Comparison of ENCODE assay signal across 8 cellular contexts in genomic region chr7:5424689-5425506, GRCh38. TPM values are rescaled to one million over a fixed set of nuclear protein-coding genes. Genes with fewer than 3 reads are reported as not detected.
DNase-seq lines count a peak whose midpoint lies in the region; ATAC-seq lines count a peak whose summit lies in the region.

No MANE protein-coding gene starts in this region.

- H3K27me3 ChIP-seq in NT2/D1 (ENCODE audit: insufficient read depth, insufficient read length) (peaks cover 80% of the 10 kb centered on the region), layer of hippocampus (ENCODE audit: control insufficient read depth, insufficient read depth, low read length) (no peaks in the 10 kb centered on the region)

- no peaks in the 10 kb centered on the region for H3K36me3 ChIP-seq in NT2/D1 (ENCODE audit: insufficient read depth, insufficient read length, low read length)

- H3K36me3 Mint-ChIP-seq in central memory CD8-positive, alpha-beta T cell (ENCODE audit: insufficient read depth): peaks cover 26% of the 10 kb centered on the region

- peak overlapping the region; percentile 99 for H3K27ac ChIP-seq in layer of hippocampus (ENCODE audit: low read depth, low read length)

- peak overlapping the region; percentile 78 for H3K4me3 Mint-ChIP-seq in central memory CD8-positive, alpha-beta T cell

- no peaks in the 10 kb centered on the region for H3K9me3 Mint-ChIP-seq in central memory CD8-positive, alpha-beta T cell

- DNase-seq in 8988T (peak; percentile 60), G401 (ENCODE audit: low spot score) (peak; percentile 66), NT2/D1 (ENCODE audit: low read depth, low spot score) (no peak), NK-92 (lab: John Stamatoyannopoulos, UW; ENCODE audit: unreplicated experiment) (no peak)
- no peak for DNase-seq in central memory CD8-positive, alpha-beta T cell (ENCODE audit: low spot score in 2 of 2)
- peak; percentile 10 for DNase-seq in stimulated activated naive CD8-positive, alpha-beta T cell treated with anti-CD3 and anti-CD28 coated beads, Interleukin-15, Interleukin-2, amounts not matched to agents 100 U/mL and 50 U/mL, for 24 hours

- peak overlapping the region; percentile 74 for H3K9ac ChIP-seq in NT2/D1 (ENCODE audit: insufficient read length, low read depth)

- no peaks in the 10 kb centered on the region for H3K9me3 ChIP-seq in NT2/D1 (ENCODE audit: insufficient read depth, low read length)

- peaks cover 19% of the 10 kb centered on the region for H3K4me1 ChIP-seq in NT2/D1 (ENCODE audit: insufficient read depth, insufficient read length)

- H3K27ac Mint-ChIP-seq in central memory CD8-positive, alpha-beta T cell (ENCODE audit: low read depth): peak overlapping the region; percentile 61

- peaks cover 64% of the 10 kb centered on the region for H3K27me3 Mint-ChIP-seq in central memory CD8-positive, alpha-beta T cell

- H3K4me3 ChIP-seq in NT2/D1 (ENCODE audit: insufficient read length, low read depth): peak overlapping the region; percentile 61

- in situ Hi-C loops in G401 (cut with HindIII; ENCODE audit: low sequenced_read_pairs): no loop called here

- H3K4me1 Mint-ChIP-seq in central memory CD8-positive, alpha-beta T cell: peaks cover 35% of the 10 kb centered on the region

- no peak for ATAC-seq in central memory CD8-positive, alpha-beta T cell (replicated peaks; ENCODE audit: extremely low read depth, poor library complexity, severe bottlenecking)
- ATAC-seq in stimulated activated naive CD8-positive, alpha-beta T cell treated with anti-CD3 and anti-CD28 coated beads, Interleukin-15, Interleukin-2, amounts not matched to agents 100 U/mL and 50 U/mL, for 24 hours: no peak
- ATAC-seq in GM21717 (IDR thresholded peaks at IDR 0.05; ENCODE audit: unreplicated experiment): no peak

RNA-seq across cellular contexts. Expression of gene TNRC18, which starts 1.3 kb away (rescaled TPM):
- total RNA-seq in G401 (2014; rRNA removed; shearing (Covaris generic)): 31.5 and 42.8 TPM in 2 replicates

Comparison
In these comparisons a context has a peak if more than half of its experiments do, and no peak if none do; other contexts are left out.
1. DNase-seq: peak in 8988T (single experiment), G401 (single experiment) and stimulated activated naive CD8-positive, alpha-beta T cell treated with anti-CD3 and anti-CD28 coated beads, Interleukin-15, Interleukin-2, amounts not matched to agents 100 U/mL and 50 U/mL, for 24 hours (single experiment); none in NT2/D1 (single experiment), central memory CD8-positive, alpha-beta T cell (0 of 2) and NK-92 (single experiment).